In the genomic region with DNA sequence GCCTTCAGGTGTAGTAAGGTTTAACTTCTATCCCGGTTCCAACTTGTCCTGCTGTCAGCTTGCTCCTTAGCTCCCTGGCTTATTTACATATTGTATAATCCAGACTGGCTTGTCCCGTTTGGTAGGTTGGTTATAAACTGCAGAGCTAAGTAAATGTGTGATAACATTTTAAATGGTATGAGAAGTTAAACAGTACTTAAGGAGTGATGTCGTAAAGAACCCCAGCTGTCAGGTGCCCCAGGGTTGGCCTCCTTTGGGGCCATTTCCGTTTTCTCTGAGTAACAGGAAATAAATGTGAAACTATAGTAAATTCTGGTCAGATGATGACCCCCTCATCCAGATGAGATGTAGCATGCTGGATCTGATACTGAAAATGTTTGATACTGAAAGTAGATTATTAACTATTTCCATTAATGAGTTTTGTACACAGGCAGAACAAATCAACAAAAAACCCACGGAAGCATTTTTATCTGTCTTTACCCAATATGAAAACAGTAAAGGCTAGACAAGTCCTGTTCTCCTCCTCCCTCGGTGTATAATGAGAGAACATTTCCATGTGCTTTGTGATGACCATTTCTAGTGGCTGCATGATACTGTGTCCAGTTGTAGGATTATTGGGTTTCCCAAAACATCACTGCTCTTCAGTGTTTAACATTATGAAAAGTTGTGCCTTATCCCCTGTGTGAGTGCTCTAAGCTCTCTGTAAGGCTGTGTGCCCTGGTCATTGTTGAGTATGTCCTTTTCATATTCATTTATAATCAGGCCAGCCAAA, we compare ENCODE assay signal across 1 cellular context.
TF ChIP-seq lines count a peak whose summit lies in the region.

No MANE protein-coding gene starts in this region.

TF ChIP-seq in SK-N-SH, 30 proteins besides CTCF, POLR2A, EP300 and RAD21 (continued from another document):
- TF ChIP-seq, protein P1, sequence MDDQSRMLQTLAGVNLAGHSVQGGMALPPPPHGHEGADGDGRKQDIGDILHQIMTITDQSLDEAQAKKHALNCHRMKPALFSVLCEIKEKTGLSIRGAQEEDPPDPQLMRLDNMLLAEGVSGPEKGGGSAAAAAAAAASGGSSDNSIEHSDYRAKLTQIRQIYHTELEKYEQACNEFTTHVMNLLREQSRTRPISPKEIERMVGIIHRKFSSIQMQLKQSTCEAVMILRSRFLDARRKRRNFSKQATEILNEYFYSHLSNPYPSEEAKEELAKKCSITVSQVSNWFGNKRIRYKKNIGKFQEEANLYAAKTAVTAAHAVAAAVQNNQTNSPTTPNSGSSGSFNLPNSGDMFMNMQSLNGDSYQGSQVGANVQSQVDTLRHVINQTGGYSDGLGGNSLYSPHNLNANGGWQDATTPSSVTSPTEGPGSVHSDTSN (IDR thresholded peaks at IDR 0.05) = peak; percentile 60
- TF ChIP-seq FOXJ3 (CRISPR knock-in tag; IDR thresholded peaks at IDR 0.05) = no peak
- no peak for TF ChIP-seq SIN3A (IDR thresholded peaks at IDR 0.05; ENCODE audit: borderline replicate concordance, low read depth, low read length)
- TF ChIP-seq TCF12 (IDR thresholded peaks at IDR 0.05) = peak; percentile 78
- no peak for TF ChIP-seq TAF1 (IDR thresholded peaks at IDR 0.05; ENCODE audit: borderline replicate concordance, low read depth, low read length)
- TF ChIP-seq, protein P2, sequence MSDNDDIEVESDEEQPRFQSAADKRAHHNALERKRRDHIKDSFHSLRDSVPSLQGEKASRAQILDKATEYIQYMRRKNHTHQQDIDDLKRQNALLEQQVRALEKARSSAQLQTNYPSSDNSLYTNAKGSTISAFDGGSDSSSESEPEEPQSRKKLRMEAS (IDR thresholded peaks at IDR 0.05; ENCODE audit: low read depth) = no peak
- TF ChIP-seq, protein P3, sequence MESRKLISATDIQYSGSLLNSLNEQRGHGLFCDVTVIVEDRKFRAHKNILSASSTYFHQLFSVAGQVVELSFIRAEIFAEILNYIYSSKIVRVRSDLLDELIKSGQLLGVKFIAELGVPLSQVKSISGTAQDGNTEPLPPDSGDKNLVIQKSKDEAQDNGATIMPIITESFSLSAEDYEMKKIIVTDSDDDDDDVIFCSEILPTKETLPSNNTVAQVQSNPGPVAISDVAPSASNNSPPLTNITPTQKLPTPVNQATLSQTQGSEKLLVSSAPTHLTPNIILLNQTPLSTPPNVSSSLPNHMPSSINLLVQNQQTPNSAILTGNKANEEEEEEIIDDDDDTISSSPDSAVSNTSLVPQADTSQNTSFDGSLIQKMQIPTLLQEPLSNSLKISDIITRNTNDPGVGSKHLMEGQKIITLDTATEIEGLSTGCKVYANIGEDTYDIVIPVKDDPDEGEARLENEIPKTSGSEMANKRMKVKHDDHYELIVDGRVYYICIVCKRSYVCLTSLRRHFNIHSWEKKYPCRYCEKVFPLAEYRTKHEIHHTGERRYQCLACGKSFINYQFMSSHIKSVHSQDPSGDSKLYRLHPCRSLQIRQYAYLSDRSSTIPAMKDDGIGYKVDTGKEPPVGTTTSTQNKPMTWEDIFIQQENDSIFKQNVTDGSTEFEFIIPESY (IDR thresholded peaks at IDR 0.05; ENCODE audit: borderline replicate concordance, low read depth) = no peak
- peak; percentile 26; the same call in 1 of the 2 replicates for TF ChIP-seq NFIC (IDR thresholded peaks at IDR 0.05; ENCODE audit: borderline replicate concordance)
- TF ChIP-seq GABPA (IDR thresholded peaks at IDR 0.05; ENCODE audit: low read depth) = peak; percentile 24; the same call in 1 of the 2 replicates
- no peak for TF ChIP-seq RCOR1 (IDR thresholded peaks at IDR 0.05; ENCODE audit: low read length)
- peak; percentile 39; the same call in 1 of the 2 replicates for TF ChIP-seq FOSL2 (IDR thresholded peaks at IDR 0.05; ENCODE audit: borderline replicate concordance, low read depth)
- TF ChIP-seq ELF1 (IDR thresholded peaks at IDR 0.05) = no peak
- no peak for TF ChIP-seq FOXM1 (IDR thresholded peaks at IDR 0.05; ENCODE audit: low read depth)
- TF ChIP-seq, protein P4, sequence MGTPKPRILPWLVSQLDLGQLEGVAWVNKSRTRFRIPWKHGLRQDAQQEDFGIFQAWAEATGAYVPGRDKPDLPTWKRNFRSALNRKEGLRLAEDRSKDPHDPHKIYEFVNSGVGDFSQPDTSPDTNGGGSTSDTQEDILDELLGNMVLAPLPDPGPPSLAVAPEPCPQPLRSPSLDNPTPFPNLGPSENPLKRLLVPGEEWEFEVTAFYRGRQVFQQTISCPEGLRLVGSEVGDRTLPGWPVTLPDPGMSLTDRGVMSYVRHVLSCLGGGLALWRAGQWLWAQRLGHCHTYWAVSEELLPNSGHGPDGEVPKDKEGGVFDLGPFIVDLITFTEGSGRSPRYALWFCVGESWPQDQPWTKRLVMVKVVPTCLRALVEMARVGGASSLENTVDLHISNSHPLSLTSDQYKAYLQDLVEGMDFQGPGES (IDR thresholded peaks at IDR 0.05; ENCODE audit: low read depth, low read length) = no peak
TF ChIP-seq in SK-N-SH: peak in this region for 8.
